8 cellular contexts compared by ENCODE assay signal in the genomic region with DNA sequence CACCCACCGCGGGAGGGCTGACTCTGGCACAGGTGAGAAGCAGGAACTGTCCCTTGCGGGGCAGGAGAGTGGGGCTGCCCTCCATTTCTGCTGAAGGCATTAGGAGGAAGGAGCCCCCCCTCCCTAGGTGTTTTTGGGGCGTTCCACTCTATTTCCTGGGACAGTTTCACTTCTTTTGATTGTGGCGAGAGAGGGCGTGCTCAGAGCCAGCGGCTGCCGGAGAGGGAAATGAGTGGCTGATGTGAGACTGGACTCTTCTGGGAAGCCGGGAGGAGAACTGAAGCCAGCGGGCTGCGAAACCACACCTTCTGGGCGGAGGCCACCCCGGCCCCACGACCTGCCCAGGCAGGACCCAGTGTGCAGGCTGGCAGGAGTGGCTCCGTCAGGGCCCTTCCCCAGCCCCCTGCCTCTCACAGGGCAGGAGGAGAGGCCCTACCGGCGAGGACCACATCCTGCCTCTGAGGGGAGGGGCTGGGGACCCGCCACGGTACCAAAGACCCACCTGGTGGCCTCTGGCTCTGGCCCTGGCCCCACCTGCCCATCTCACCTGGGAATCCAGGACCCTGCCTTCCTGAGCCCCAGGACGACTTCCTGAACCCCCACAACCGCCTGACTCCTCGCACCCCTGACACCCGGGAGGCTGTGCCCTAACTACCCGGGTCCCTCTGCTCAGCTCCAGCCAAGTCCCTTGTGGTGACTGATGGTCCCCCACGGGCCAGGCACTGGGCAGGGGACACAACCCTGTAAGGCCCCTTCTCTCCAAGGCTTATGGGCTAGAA. TPM values are rescaled to one million over a fixed set of nuclear protein-coding genes. Genes with fewer than 3 reads are reported as not detected.
DNase-seq lines count a peak whose midpoint lies in the region; ATAC-seq and TF ChIP-seq lines count a peak whose summit lies in the region.

No MANE protein-coding gene starts in this region.

- H3K4me3 ChIP-seq in CD4-positive, CD25-positive, alpha-beta regulatory T cell (ENCODE audit: low read depth, low read length) = peak overlapping the region; percentile 53
- H3K4me3 ChIP-seq in HL-60 (replicated peaks; ENCODE audit: insufficient read depth, low read length) = peak overlapping the region; percentile 27
- peak overlapping the region in 1 of 2 donors; percentile 5 for H3K4me3 ChIP-seq in muscle layer of colon (ENCODE audit: low read depth in 1 of 2, low read length in 2 of 2)

- no peak overlapping the region for H3K9ac ChIP-seq in muscle layer of colon (ENCODE audit: low read length)

- peaks cover 49% of the 10 kb centered on the region for H3K4me1 ChIP-seq in CD4-positive, CD25-positive, alpha-beta regulatory T cell (ENCODE audit: control insufficient read depth, insufficient read depth, low read length, poor library complexity, severe bottlenecking)
- H3K4me1 ChIP-seq in muscle layer of colon (ENCODE audit: insufficient read depth, low read length) = peaks cover 62% of the 10 kb centered on the region

- peak; percentile 72 for ATAC-seq in CD4-positive, CD25-positive, alpha-beta regulatory T cell (ENCODE audit: low read depth in 2 of 2)
- ATAC-seq in GM19463 (IDR thresholded peaks at IDR 0.05; ENCODE audit: unreplicated experiment) (peak; percentile 50), HG03025 (IDR thresholded peaks at IDR 0.05; ENCODE audit: low FRiP score, unreplicated experiment) (no peak)
- ATAC-seq in stimulated activated effector memory CD8-positive, alpha-beta T cell treated with anti-CD3 and anti-CD28 coated beads, Interleukin-12 subunit alpha, Interleukin-12 subunit beta, amount 100 ng/mL, for 72 hours = peak; percentile 74

- peak overlapping the region; percentile 89 to 96 (median 96) for H3K4me3 Mint-ChIP-seq in CD4-positive, CD25-positive, alpha-beta regulatory T cell
- H3K4me3 Mint-ChIP-seq in dendritic cell treated with granulocyte-macrophage colony-stimulating factor and Interleukin-4, amounts not matched to agents 40 ng/mL and 50 ng/mL, for 4 days = peak overlapping the region; percentile 67
- H3K4me3 Mint-ChIP-seq in stimulated activated effector memory CD8-positive, alpha-beta T cell treated with anti-CD3 and anti-CD28 coated beads, Interleukin-12 subunit alpha, Interleukin-12 subunit beta, amount 100 ng/mL, for 72 hours = peak overlapping the region; percentile 82

- peaks cover 0 to 55% (median 17%) of the 10 kb centered on the region in 4 donors for H3K4me1 Mint-ChIP-seq in CD4-positive, CD25-positive, alpha-beta regulatory T cell
- peaks cover 87% of the 10 kb centered on the region for H3K4me1 Mint-ChIP-seq in dendritic cell treated with granulocyte-macrophage colony-stimulating factor and Interleukin-4, amounts not matched to agents 40 ng/mL and 50 ng/mL, for 4 days (ENCODE audit: low read depth)
- peaks cover 67% of the 10 kb centered on the region for H3K4me1 Mint-ChIP-seq in stimulated activated effector memory CD8-positive, alpha-beta T cell treated with anti-CD3 and anti-CD28 coated beads, Interleukin-12 subunit alpha, Interleukin-12 subunit beta, amount 100 ng/mL, for 72 hours

- H3K27me3 ChIP-seq in CD4-positive, CD25-positive, alpha-beta regulatory T cell (ENCODE audit: control insufficient read depth, insufficient read depth, low read length) = no peaks in the 10 kb centered on the region
- no peaks in the 10 kb centered on the region for H3K27me3 ChIP-seq in HL-60 (ENCODE audit: insufficient read depth, poor library complexity, severe bottlenecking)
- no peaks in the 10 kb centered on the region for H3K27me3 ChIP-seq in muscle layer of colon (ENCODE audit: control insufficient read depth in 1 of 2, insufficient read depth in 2 of 2, low read length in 2 of 2)

- no peaks in the 10 kb centered on the region for H3K9me3 ChIP-seq in CD4-positive, CD25-positive, alpha-beta regulatory T cell (ENCODE audit: control insufficient read depth in 2 of 2, low read length in 2 of 2)
- H3K9me3 ChIP-seq in muscle layer of colon (ENCODE audit: low read length) = no peaks in the 10 kb centered on the region

- TF ChIP-seq CTCF in HL-60 (IDR thresholded peaks at IDR 0.05; ENCODE audit: insufficient read depth, low read length) = no peak

- peak overlapping the region; percentile 86 for H3K27ac ChIP-seq in CD4-positive, CD25-positive, alpha-beta regulatory T cell (ENCODE audit: insufficient read depth, low read length, poor library complexity, severe bottlenecking)
- peak overlapping the region; percentile 41 for H3K27ac ChIP-seq in HL-60 (replicated peaks)
- H3K27ac ChIP-seq in muscle layer of colon (ENCODE audit: low read depth, low read length) = peak overlapping the region; percentile 6

- peaks cover 16% of the 10 kb centered on the region for H3K36me3 ChIP-seq in CD4-positive, CD25-positive, alpha-beta regulatory T cell (ENCODE audit: control insufficient read depth, insufficient read depth, low read length)
- peaks cover 16% of the 10 kb centered on the region for H3K36me3 ChIP-seq in muscle layer of colon (ENCODE audit: insufficient read depth, low read length)

- no peaks in the 10 kb centered on the region for H3K36me3 Mint-ChIP-seq in CD4-positive, CD25-positive, alpha-beta regulatory T cell
- peaks cover 74% of the 10 kb centered on the region for H3K36me3 Mint-ChIP-seq in dendritic cell treated with granulocyte-macrophage colony-stimulating factor and Interleukin-4, amounts not matched to agents 40 ng/mL and 50 ng/mL, for 4 days (ENCODE audit: low read depth)
- H3K36me3 Mint-ChIP-seq in stimulated activated effector memory CD8-positive, alpha-beta T cell treated with anti-CD3 and anti-CD28 coated beads, Interleukin-12 subunit alpha, Interleukin-12 subunit beta, amount 100 ng/mL, for 72 hours = peaks cover 71% of the 10 kb centered on the region

- DNase-seq in CD4-positive, CD25-positive, alpha-beta regulatory T cell = peak; percentile 61 to 95 (median 81)
- peak; percentile 23 to 63 for DNase-seq in HL-60 (ENCODE audit: low read depth in 1 of 2, low spot score in 1 of 2)
- DNase-seq in activated CD4-positive, CD25-positive, alpha-beta regulatory T cell treated with anti-CD3 and anti-CD28 coated beads, Interleukin-2, amount 50 U/mL, for 72 hours = peak; percentile 69
- DNase-seq in stimulated activated effector memory CD8-positive, alpha-beta T cell treated with anti-CD3 and anti-CD28 coated beads, Interleukin-12 subunit alpha, Interleukin-12 subunit beta, amount 100 ng/mL, for 72 hours (ENCODE audit: low spot score in 2 of 2) = peak; percentile 58 to 88

- H3K27me3 Mint-ChIP-seq in CD4-positive, CD25-positive, alpha-beta regulatory T cell = no peaks in the 10 kb centered on the region
- H3K27me3 Mint-ChIP-seq in dendritic cell treated with granulocyte-macrophage colony-stimulating factor and Interleukin-4, amounts not matched to agents 40 ng/mL and 50 ng/mL, for 4 days = no peaks in the 10 kb centered on the region

- H3K27ac Mint-ChIP-seq in CD4-positive, CD25-positive, alpha-beta regulatory T cell = peak overlapping the region; percentile 94 to 98 (median 97)
- peak overlapping the region; percentile 91 for H3K27ac Mint-ChIP-seq in dendritic cell treated with granulocyte-macrophage colony-stimulating factor and Interleukin-4, amounts not matched to agents 40 ng/mL and 50 ng/mL, for 4 days
- H3K27ac Mint-ChIP-seq in stimulated activated effector memory CD8-positive, alpha-beta T cell treated with anti-CD3 and anti-CD28 coated beads, Interleukin-12 subunit alpha, Interleukin-12 subunit beta, amount 100 ng/mL, for 72 hours = peak overlapping the region; percentile 95

- intact Hi-C loops in dendritic cell treated with granulocyte-macrophage colony-stimulating factor and Interleukin-4, amounts not matched to agents 40 ng/mL and 50 ng/mL, for 4 days (cut with micrococcal nuclease) = loop anchor here (1.0 kb wide), 1 partner anchor 31 kb away; the partner anchor contains the start of gene SH3GL1

- no peaks in the 10 kb centered on the region for H3K9me3 Mint-ChIP-seq in CD4-positive, CD25-positive, alpha-beta regulatory T cell
- H3K9me3 Mint-ChIP-seq in dendritic cell treated with granulocyte-macrophage colony-stimulating factor and Interleukin-4, amounts not matched to agents 40 ng/mL and 50 ng/mL, for 4 days = no peaks in the 10 kb centered on the region
- no peaks in the 10 kb centered on the region for H3K9me3 Mint-ChIP-seq in stimulated activated effector memory CD8-positive, alpha-beta T cell treated with anti-CD3 and anti-CD28 coated beads, Interleukin-12 subunit alpha, Interleukin-12 subunit beta, amount 100 ng/mL, for 72 hours

RNA-seq across cellular contexts. Expression of gene MPND, which starts 25.9 kb away (rescaled TPM):
- 12.2 TPM for total RNA-seq in CD4-positive, CD25-positive, alpha-beta regulatory T cell
- polyA plus RNA-seq in CD4-positive, CD25-positive, alpha-beta regulatory T cell = 1 to 10 TPM; 4.9 to 7.2 (median 5.7) TPM

RNA-seq across cellular contexts. Expression of gene STAP2, which starts 30.7 kb away (rescaled TPM):
- 2.2 TPM for total RNA-seq in CD4-positive, CD25-positive, alpha-beta regulatory T cell
- 1 to 10 TPM; 1.6 to 3.0 (median 2.4) TPM for polyA plus RNA-seq in CD4-positive, CD25-positive, alpha-beta regulatory T cell

RNA-seq across cellular contexts. Expression of gene SH3GL1, which starts 31.0 kb away (rescaled TPM):
- total RNA-seq in CD4-positive, CD25-positive, alpha-beta regulatory T cell = 54.0 TPM
- 10 to 100 TPM; 13.4 to 23.0 (median 17.6) TPM for polyA plus RNA-seq in CD4-positive, CD25-positive, alpha-beta regulatory T cell

RNA-seq across cellular contexts. Expression of gene CHAF1A, which starts 33.1 kb away (rescaled TPM):
- 28.9 TPM for total RNA-seq in CD4-positive, CD25-positive, alpha-beta regulatory T cell
- 1 to 10 TPM; 2.6 to 5.5 (median 3.6) TPM for polyA plus RNA-seq in CD4-positive, CD25-positive, alpha-beta regulatory T cell

Comparison
In these comparisons a context has a peak if more than half of its experiments do, and no peak if none do; other contexts are left out.
1. H3K27ac ChIP-seq: peak in every context shown above with its lines; median percentile 86 in CD4-positive, CD25-positive, alpha-beta regulatory T cell; 41 in HL-60; 6 in muscle layer of colon.